11 cellular contexts compared by ENCODE assay signal in the genomic region with DNA sequence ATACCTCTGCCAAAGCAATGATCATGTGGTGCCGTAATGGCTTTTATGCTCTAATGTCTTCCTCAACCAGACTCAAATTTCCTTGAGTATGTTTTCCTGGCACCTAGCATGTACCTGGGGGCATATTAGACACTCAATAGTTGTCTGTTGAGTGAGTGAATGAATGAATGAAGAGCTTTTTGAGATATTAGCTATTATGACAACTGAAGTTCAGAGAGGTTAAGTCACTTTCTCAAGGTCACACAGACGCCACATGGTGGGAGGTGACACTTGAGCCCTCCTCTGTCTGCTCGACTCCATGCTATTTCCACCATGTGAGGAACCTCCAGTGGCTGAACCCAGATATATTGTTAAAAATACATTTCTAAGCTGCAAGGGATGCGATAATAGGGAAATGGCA.
DNase-seq lines count a peak whose midpoint lies in the region; ATAC-seq, FAIRE-seq and TF ChIP-seq lines count a peak whose summit lies in the region.
"Had no signal": no experiment of that assay in that cellular context is flagged by ENCODE, and none has a peak within 500 bp of the region (broad histone marks: within the 10 kb centered on the region; RNA-seq: fewer than 3 reads in every experiment).

No MANE protein-coding gene starts in this region.

- H3K9me3 ChIP-seq in HepG2 (ENCODE audit: low read length), result no peaks in the 10 kb centered on the region

- POLR2A ChIA-PET in HepG2 (lab: Yijun Ruan, JAX), result no interaction called here

- intact Hi-C loops in HepG2 (cut with micrococcal nuclease; ENCODE audit: unreplicated experiment), result no loop called here
- intact Hi-C loops in activated T-helper 2 cell treated with anti-CD3 and anti-CD28 coated beads, Interferon-gamma antibody, Interleukin-2, Interleukin-4, amounts not matched to agents 10 μg/mL and 5 μg/mL and 100 μg/mL, durations not matched to agents 14 hours and 24 hours and 36 hours (cut with micrococcal nuclease), result no loop called here

- H3K27me3 ChIP-seq in HL-60 (ENCODE audit: insufficient read depth, poor library complexity, severe bottlenecking), result no peaks in the 10 kb centered on the region
- H3K27me3 ChIP-seq in HepG2 (ENCODE audit: control insufficient read depth in 1 of 2, insufficient read depth in 2 of 2, low read length in 2 of 2), result peaks cover 2 to 15% of the 10 kb centered on the region in 2 experiments; a peak in 2 of 5 replicates

- no peaks in the 10 kb centered on the region for H3K79me2 ChIP-seq in HepG2 (ENCODE audit: insufficient read depth, low read length)

- H3K4me3 ChIP-seq in HL-60 (replicated peaks; ENCODE audit: insufficient read depth, low read length) (no peak overlapping the region), HepG2 (replicated peaks in 1 of 3; ENCODE audit: insufficient read depth in 1 of 3, low read depth in 2 of 3, low read length in 3 of 3) (peak overlapping the region in 1 of 3 experiments; percentile 63; a peak in 1 of 6 replicates)

- peak overlapping the region; percentile 78 for H3K4me3 Mint-ChIP-seq in activated naive CD8-positive, alpha-beta T cell
- no peak overlapping the region for H3K4me3 Mint-ChIP-seq in activated T-helper 2 cell treated with anti-CD3 and anti-CD28 coated beads, Interferon-gamma antibody, Interleukin-2, Interleukin-4, amounts not matched to agents 10 μg/mL and 5 μg/mL and 100 μg/mL, durations not matched to agents 14 hours and 24 hours and 36 hours (ENCODE audit: low read depth)

- TF ChIP-seq RAD21 in HepG2 (CRISPR knock-in tag; IDR thresholded peaks at IDR 0.05), result no peak

- H3K36me3 Mint-ChIP-seq in activated naive CD8-positive, alpha-beta T cell, result peaks cover 4% of the 10 kb centered on the region
- H3K36me3 Mint-ChIP-seq in activated T-helper 2 cell treated with anti-CD3 and anti-CD28 coated beads, Interferon-gamma antibody, Interleukin-2, Interleukin-4, amounts not matched to agents 10 μg/mL and 5 μg/mL and 100 μg/mL, durations not matched to agents 14 hours and 24 hours and 36 hours (ENCODE audit: low read depth), result no peaks in the 10 kb centered on the region

- FAIRE-seq in HepG2 (lab: Jason Lieb, UNC), result no peak
- FAIRE-seq: endothelial cell of umbilical vein had no signal

- in situ Hi-C loops in HepG2 (cut with HindIII; ENCODE audit: extremely low pct_ligation_motif_present, low pct_unique_long_range_greater_than_20kb), result no loop called here

- peaks cover 32% of the 10 kb centered on the region for H3K4me1 ChIP-seq in HepG2 (ENCODE audit: insufficient read depth, low read length)

- DNase-seq in HL-60 (ENCODE audit: low read depth in 1 of 2, low spot score in 1 of 2) (no peak), HepG2 (ENCODE audit: low spot score) (no peak), substantia nigra (lab: John Stamatoyannopoulos, UW) (no peak), NCI-H2171 (lab: John Stamatoyannopoulos, UW) (no peak), islet precursor cell (no peak), SIG-M5 treated with dmso at 0.1 percent for 504 hours (lab: John Stamatoyannopoulos, UW; ENCODE audit: unreplicated experiment) (no peak)
- no peak for DNase-seq in activated T-helper 2 cell treated with anti-CD3 and anti-CD28 coated beads, Interferon-gamma antibody, Interleukin-2, Interleukin-4, amounts not matched to agents 10 μg/mL and 5 μg/mL and 100 μg/mL, durations not matched to agents 14 hours and 24 hours and 36 hours (ENCODE audit: low spot score)
- DNase-seq: activated CD4-positive, CD25-positive, alpha-beta regulatory T cell treated with anti-CD3 and anti-CD28 coated beads, Interleukin-2, amount 50 U/mL, for 72 hours; NCI-H1930 had no signal

- no peaks in the 10 kb centered on the region for H3K36me3 ChIP-seq in HepG2 (replicated peaks in 1 of 2; ENCODE audit: control insufficient read depth in 1 of 2, insufficient read depth in 2 of 2, low read length in 2 of 2)

- WGBS in HepG2 (ENCODE audit: low lambda C conversion rate), result 44% methylated on average over 4 of the region's 4 CpGs

- H3K27me3 Mint-ChIP-seq in activated naive CD8-positive, alpha-beta T cell, result peaks cover 2% of the 10 kb centered on the region
- peaks cover 10% of the 10 kb centered on the region for H3K27me3 Mint-ChIP-seq in activated T-helper 2 cell treated with anti-CD3 and anti-CD28 coated beads, Interferon-gamma antibody, Interleukin-2, Interleukin-4, amounts not matched to agents 10 μg/mL and 5 μg/mL and 100 μg/mL, durations not matched to agents 14 hours and 24 hours and 36 hours (ENCODE audit: low read depth)

- no peak for TF ChIP-seq CTCF in HL-60 (IDR thresholded peaks at IDR 0.05; ENCODE audit: insufficient read depth, low read length)
- no peak for TF ChIP-seq CTCF in HepG2 (CRISPR knock-in tag; IDR thresholded peaks at IDR 0.05)

- H3K9me3 Mint-ChIP-seq in activated naive CD8-positive, alpha-beta T cell (ENCODE audit: low read depth), result no peaks in the 10 kb centered on the region
- H3K9me3 Mint-ChIP-seq in activated T-helper 2 cell treated with anti-CD3 and anti-CD28 coated beads, Interferon-gamma antibody, Interleukin-2, Interleukin-4, amounts not matched to agents 10 μg/mL and 5 μg/mL and 100 μg/mL, durations not matched to agents 14 hours and 24 hours and 36 hours, result peaks cover 5% of the 10 kb centered on the region

- peak overlapping the region; percentile 73; the same call in 1 of the 2 replicates for H3K4me2 ChIP-seq in HepG2 (ENCODE audit: low read depth, low read length)

- CTCF ChIA-PET in HepG2 (lab: Yijun Ruan, JAX; ENCODE audit: low intra/inter-chr PET ratio, low total read pairs), result no interaction called here

- H4K20me1 ChIP-seq in HepG2 (ENCODE audit: insufficient read depth, low read length), result no peaks in the 10 kb centered on the region

- no peak for ATAC-seq in HepG2

- TF ChIP-seq POLR2A in HepG2 (IDR thresholded peaks at IDR 0.05; ENCODE audit: insufficient read depth in 1 of 2, low read depth in 2 of 2, low read length in 2 of 2), result no peak

- peak overlapping the region; percentile 72 for H3K27ac ChIP-seq in HL-60 (replicated peaks)
- no peak overlapping the region for H3K27ac ChIP-seq in HepG2 (ENCODE audit: extremely low read length, insufficient read depth, low read length)
- H3K27ac ChIP-seq in substantia nigra (ENCODE audit: low read depth, low read length, poor library complexity, severe bottlenecking), result peak overlapping the region; percentile 42

- no peak overlapping the region for H3K27ac Mint-ChIP-seq in activated naive CD8-positive, alpha-beta T cell
- no peak overlapping the region for H3K27ac Mint-ChIP-seq in activated T-helper 2 cell treated with anti-CD3 and anti-CD28 coated beads, Interferon-gamma antibody, Interleukin-2, Interleukin-4, amounts not matched to agents 10 μg/mL and 5 μg/mL and 100 μg/mL, durations not matched to agents 14 hours and 24 hours and 36 hours

- H2AFZ ChIP-seq in HepG2 (ENCODE audit: low read length), result no peak overlapping the region

- BruUV-seq in HepG2 (replicated peaks; lab: Mats Ljungman, UMichigan), result no TSS peak

- no peak overlapping the region for H3K9ac ChIP-seq in HepG2 (ENCODE audit: insufficient read depth, low read depth, low read length)

- peaks cover 13% of the 10 kb centered on the region for H3K4me1 Mint-ChIP-seq in activated naive CD8-positive, alpha-beta T cell (ENCODE audit: low read depth)
- peaks cover 7% of the 10 kb centered on the region for H3K4me1 Mint-ChIP-seq in activated T-helper 2 cell treated with anti-CD3 and anti-CD28 coated beads, Interferon-gamma antibody, Interleukin-2, Interleukin-4, amounts not matched to agents 10 μg/mL and 5 μg/mL and 100 μg/mL, durations not matched to agents 14 hours and 24 hours and 36 hours (ENCODE audit: low read depth)

- TF ChIP-seq EP300 in HepG2 (IDR thresholded peaks at IDR 0.05; ENCODE audit: low read depth in 2 of 2, low read length in 2 of 2) (no peak), HepG2 (CRISPR knock-in tag; IDR thresholded peaks at IDR 0.05; ENCODE audit: borderline replicate concordance) (no peak)

TF ChIP-seq in HepG2, 621 proteins besides CTCF, POLR2A, EP300 and RAD21:
- TF ChIP-seq ZNF768 (CRISPR knock-in tag; IDR thresholded peaks at IDR 0.05) (peak; percentile 25; the same call in 1 of the 2 replicates), ZNF234 (CRISPR knock-in tag; conservative IDR thresholded peaks at IDR 0.05) (no peak)
